18 cellular contexts compared by ENCODE assay signal in genomic region chr1:78279051-78279450, GRCh38.
DNase-seq lines count a peak whose midpoint lies in the region; ATAC-seq, FAIRE-seq and TF ChIP-seq lines count a peak whose summit lies in the region.
"Had no signal": no experiment of that assay in that cellular context is flagged by ENCODE, and none has a peak within 500 bp of the region (broad histone marks: within the 10 kb centered on the region; RNA-seq: fewer than 3 reads in every experiment).

No MANE protein-coding gene starts in this region.

- H3K4me3 ChIP-seq in breast epithelium: no peak overlapping the region
- H3K4me3 ChIP-seq: A549, heart right ventricle, neural progenitor cell, transverse colon had no signal

- no peak overlapping the region for H3K4me3 Mint-ChIP-seq in MCF 10A (ENCODE audit: unreplicated experiment)
- H3K4me3 Mint-ChIP-seq: activated naive CD4-positive, alpha-beta T cell treated with anti-CD3 and anti-CD28 coated beads, Interleukin-2, amount 50 U/mL, for 24 hours; neural progenitor cell had no signal

- H3K27me3 ChIP-seq in breast epithelium (no peaks in the 10 kb centered on the region), foreskin keratinocyte (peaks cover 28% of the 10 kb centered on the region)
- H3K27me3 ChIP-seq: heart right ventricle, neural progenitor cell, transverse colon had no signal

- POLR2A ChIA-PET in MCF 10A (lab: Yijun Ruan, JAX): interaction anchor here (0.6 to 2.3 kb wide), 10 partner anchors 8 to 341 kb away, joined by 3 to 8 read pairs (median 4); partner anchors contain the start of gene IFI44L

- ATAC-seq in foreskin keratinocyte (peak; percentile 71), GM18870 (IDR thresholded peaks at IDR 0.05; ENCODE audit: unreplicated experiment) (no peak)
- ATAC-seq: A549 had no signal

- no TSS peak for BruUV-seq in MCF 10A (replicated peaks; lab: Mats Ljungman, UMichigan)

- H3K36me3 Mint-ChIP-seq in MCF 10A (ENCODE audit: insufficient read depth, unreplicated experiment): peaks cover 7% of the 10 kb centered on the region
- H3K36me3 Mint-ChIP-seq: activated naive CD4-positive, alpha-beta T cell treated with anti-CD3 and anti-CD28 coated beads, Interleukin-2, amount 50 U/mL, for 24 hours; neural progenitor cell had no signal

- no peaks in the 10 kb centered on the region for H3K27me3 Mint-ChIP-seq in MCF 10A (ENCODE audit: insufficient read depth, unreplicated experiment)

- no peaks in the 10 kb centered on the region for H3K9me3 ChIP-seq in breast epithelium
- H3K9me3 ChIP-seq: A549, heart right ventricle, transverse colon had no signal

- H3K4me1 ChIP-seq in breast epithelium: no peaks in the 10 kb centered on the region
- no peaks in the 10 kb centered on the region for H3K4me1 ChIP-seq in foreskin keratinocyte
- H3K4me1 ChIP-seq: A549, neural progenitor cell, transverse colon had no signal

- TF ChIP-seq POLR2A in breast epithelium (IDR thresholded peaks at IDR 0.05): no peak

- H3K27ac ChIP-seq in breast epithelium (peak overlapping the region in 1 of 2 donors; percentile 51), foreskin keratinocyte (no peak overlapping the region)
- H3K27ac ChIP-seq: A549, neural progenitor cell, transverse colon had no signal

- DNase-seq in MCF 10A (ENCODE audit: unreplicated experiment): peak; percentile 92
- DNase-seq in breast epithelium (ENCODE audit: low spot score in 2 of 2): no peak
- DNase-seq in amniotic stem cell (lab: John Stamatoyannopoulos, UW): peak; percentile 71
- DNase-seq in foreskin keratinocyte: peak; percentile 70 to 87
- peak; percentile 51 for DNase-seq in urothelium cell line (ENCODE audit: low spot score)
- DNase-seq in NCI-H1092 treated with DMSO at 0.1 percent for 48 hours (lab: John Stamatoyannopoulos, UW): no peak
- no peak for DNase-seq in GOT3 (lab: John Stamatoyannopoulos, UW)
- DNase-seq: activated CD8-positive, alpha-beta memory T cell treated with anti-CD3 and anti-CD28 coated beads for 24 hours; dermis blood vessel endothelial cell; H7; heart right ventricle; NCI-H1105 treated with DMSO at 0.1 percent for 48 hours; NCI-H510A; transverse colon had no signal

- peak overlapping the region; percentile 73 for H3K27ac Mint-ChIP-seq in MCF 10A (ENCODE audit: low read depth, unreplicated experiment)
- H3K27ac Mint-ChIP-seq: activated naive CD4-positive, alpha-beta T cell treated with anti-CD3 and anti-CD28 coated beads, Interleukin-2, amount 50 U/mL, for 24 hours; neural progenitor cell had no signal

- no peak for FAIRE-seq in urothelium cell line (lab: Jason Lieb, UNC)
- FAIRE-seq: A549 had no signal

- no peaks in the 10 kb centered on the region for H3K9me3 Mint-ChIP-seq in MCF 10A (ENCODE audit: unreplicated experiment)

- no peaks in the 10 kb centered on the region for H3K36me3 ChIP-seq in breast epithelium
- H3K36me3 ChIP-seq: heart right ventricle, neural progenitor cell, transverse colon had no signal

- TF ChIP-seq CTCF in MCF 10A (IDR thresholded peaks at IDR 0.05; ENCODE audit: unreplicated experiment) (no peak), breast epithelium (IDR thresholded peaks at IDR 0.05) (no peak), foreskin keratinocyte (conservative IDR thresholded peaks at IDR 0.05) (no peak)

- H3K4me1 Mint-ChIP-seq in MCF 10A (ENCODE audit: insufficient read depth, unreplicated experiment): peaks cover 58% of the 10 kb centered on the region
- H3K4me1 Mint-ChIP-seq: activated naive CD4-positive, alpha-beta T cell treated with anti-CD3 and anti-CD28 coated beads, Interleukin-2, amount 50 U/mL, for 24 hours; neural progenitor cell had no signal

- CTCF ChIA-PET in MCF 10A (lab: Yijun Ruan, JAX): interaction anchor here (0.9 to 1.3 kb wide), 3 partner anchors 55 to 148 kb away, joined by 3 to 4 read pairs (median 4); no protein-coding TSS in a partner anchor

- intact Hi-C loops in MCF 10A (cut with micrococcal nuclease): loop anchor here (5.0 kb wide), 1 partner anchor 328 kb away; no protein-coding TSS in a partner anchor
- intact Hi-C loops in breast epithelium (cut with DNase I; ENCODE audit: low total_unique reads): no loop called here

Comparison
In these comparisons a context has a peak if more than half of its experiments do, and no peak if none do; other contexts are left out.
1. DNase-seq: peak in MCF 10A (single experiment), amniotic stem cell (single experiment), foreskin keratinocyte (2 of 2) and urothelium cell line (single experiment); none in breast epithelium (0 of 2), NCI-H1092 treated with DMSO at 0.1 percent for 48 hours (single experiment) and GOT3 (single experiment).